14 cellular contexts compared by ENCODE assay signal in genomic region chr2:86234573-86235131, GRCh38.
"Had no signal": no experiment of that assay in that cellular context is flagged by ENCODE, and none has a peak within 500 bp of the region (broad histone marks: within the 10 kb centered on the region; RNA-seq: fewer than 3 reads in every experiment).

No MANE protein-coding gene starts in this region.

- H3K27ac ChIP-seq: adrenal gland, left lung, ovary, upper lobe of right lung had no signal

- H3K4me3 ChIP-seq: adrenal gland, dorsolateral prefrontal cortex, left lung, ovary, upper lobe of right lung had no signal

- H3K27me3 ChIP-seq: adrenal gland, dorsolateral prefrontal cortex, left lung, ovary, upper lobe of right lung had no signal

- H3K4me1 ChIP-seq: adrenal gland, left lung, upper lobe of right lung had no signal

- DNase-seq: activated CD4-positive, alpha-beta T cell treated with anti-CD3 and anti-CD28 coated beads, Interleukin-2, amount 50 U/mL, for 1 hour; activated naive CD4-positive, alpha-beta T cell treated with anti-CD3 and anti-CD28 coated beads, Interleukin-2, amount 50 U/mL, for 16 hours; adrenal gland; cerebellar nuclear complex; dorsolateral prefrontal cortex; foreskin fibroblast; islet precursor cell; left lung; ovary; SK-N-SH; T-helper 1 cell; upper lobe of right lung had no signal

- H3K4me2 ChIP-seq: SK-N-SH had no signal

- H3K9ac ChIP-seq: SK-N-SH had no signal

- H3K36me3 ChIP-seq: adrenal gland, left lung, ovary, upper lobe of right lung had no signal

- H3K9me3 ChIP-seq: adrenal gland, left lung, ovary, SK-N-SH, upper lobe of right lung had no signal

- ATAC-seq: esophagus mucosa; left lung; stimulated activated effector memory CD8-positive, alpha-beta T cell treated with anti-CD3 and anti-CD28 coated beads, Interleukin-12 subunit alpha, Interleukin-12 subunit beta, amount 100 ng/mL, for 72 hours; upper lobe of right lung had no signal
